Comparison of ENCODE assay signal across 8 cellular contexts in the genomic region with DNA sequence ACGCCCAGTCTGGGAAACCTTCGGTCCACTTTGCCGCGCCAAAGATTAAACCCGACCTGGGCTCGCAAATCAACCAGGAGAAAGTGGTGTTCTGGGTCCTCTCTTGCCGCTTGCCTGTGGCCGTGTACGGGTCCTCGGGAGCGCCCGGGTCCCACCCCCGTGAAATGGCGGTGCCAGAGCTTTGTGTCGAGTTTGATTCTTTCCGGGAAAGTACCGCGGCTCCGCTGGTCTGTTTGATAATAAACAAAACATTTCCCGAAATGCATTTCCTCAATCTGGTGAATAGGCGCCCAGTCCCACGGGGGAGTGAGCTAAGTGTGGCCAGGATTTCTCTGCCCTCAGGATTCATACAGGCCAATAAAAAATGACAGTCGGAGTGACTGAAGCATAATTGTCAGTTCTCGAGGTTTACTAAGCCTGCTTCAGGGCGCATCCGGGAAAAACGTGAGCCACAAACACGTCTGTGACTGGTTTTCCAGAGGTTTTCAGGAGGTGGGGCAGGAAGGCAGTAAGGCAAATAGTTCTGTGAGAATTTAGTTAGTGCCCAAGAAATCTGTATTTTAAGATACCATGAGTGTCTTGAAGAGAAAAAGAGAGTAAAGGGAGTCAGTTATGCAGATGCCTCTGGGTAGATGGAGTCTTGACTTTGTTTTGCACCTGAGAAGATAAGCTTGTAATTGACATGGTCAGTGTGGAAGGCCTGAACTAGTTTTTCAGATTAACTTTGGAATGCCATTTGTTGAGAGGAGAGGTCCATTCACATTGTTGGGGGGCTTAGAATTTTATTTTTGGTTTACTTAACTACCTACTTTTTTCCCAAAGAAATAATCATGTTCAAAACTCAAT. TPM values are rescaled to one million over a fixed set of nuclear protein-coding genes. Genes with fewer than 3 reads are reported as not detected.
A peak's percentile ranks its signal among the peaks of the same experiment; 100 is the strongest.
DNase-seq lines count a peak whose midpoint lies in the region; ATAC-seq and TF ChIP-seq lines count a peak whose summit lies in the region.

No MANE protein-coding gene starts in this region.

- TF ChIP-seq CTCF in WTC11 (IDR thresholded peaks at IDR 0.05), result no peak

- H3K36me3 Mint-ChIP-seq in WTC11, result peaks cover 6% of the 10 kb centered on the region; the same call in 1 of the 2 replicates

- H3K27me3 Mint-ChIP-seq in WTC11 (ENCODE audit: low read depth), result no peaks in the 10 kb centered on the region

- H3K27ac Mint-ChIP-seq in WTC11, result no peak overlapping the region

- DNase-seq in NCI-H1436 (lab: John Stamatoyannopoulos, UW), result peak; percentile 56
- no peak for DNase-seq in NCI-H1436 treated with DMSO at 0.1 percent for 48 hours (lab: John Stamatoyannopoulos, UW)
- peak; percentile 78 to 91 (median 88) for DNase-seq in NCI-H1417 (lab: John Stamatoyannopoulos, UW)
- no peak for DNase-seq in WTC11 (ENCODE audit: low spot score)
- DNase-seq in cerebellum (ENCODE audit: low spot score), result peak; percentile 52
- peak; percentile 86 for DNase-seq in left kidney (ENCODE audit: low read depth, low spot score)
- peak; percentile 71 to 76 for DNase-seq in stimulated activated CD4-positive, alpha-beta T cell treated with anti-CD3 and anti-CD28 coated beads, Interleukin-2, amount 100 ng/mL, for 24 hours

- peaks cover 5% of the 10 kb centered on the region for H3K9me3 Mint-ChIP-seq in WTC11

- POLR2A ChIA-PET in WTC11 (lab: Charles Lee), result interaction anchor here (0.6 to 2.0 kb wide), 8 partner anchors 26 to 94 kb away, joined by 3 to 17 read pairs (median 4); a partner anchor contains a TSS

- ATAC-seq in HG02678 (IDR thresholded peaks at IDR 0.05; ENCODE audit: unreplicated experiment) (peak; percentile 25), WTC11 (no peak)

- CTCF ChIA-PET in WTC11 (lab: Charles Lee), result interaction anchor here (0.6 to 2.1 kb wide), 9 partner anchors 23 to 300 kb away, joined by 3 to 26 read pairs (median 5); a partner anchor contains a TSS

- H3K4me3 Mint-ChIP-seq in WTC11, result no peak overlapping the region

- H3K4me1 Mint-ChIP-seq in WTC11, result no peaks in the 10 kb centered on the region

TF ChIP-seq in WTC11, 78 proteins besides CTCF, POLR2A, EP300 and RAD21:
- TF ChIP-seq PRRX2 (CRISPR knock-in tag; IDR thresholded peaks at IDR 0.05) (0 out of 2 replicates have a peak, but pooled peaks have one; percentile 2), GABPB1 (CRISPR knock-in tag; IDR thresholded peaks at IDR 0.05) (0 out of 2 replicates have a peak, but pooled peaks have one; percentile 15)
- TF ChIP-seq, protein P1, sequence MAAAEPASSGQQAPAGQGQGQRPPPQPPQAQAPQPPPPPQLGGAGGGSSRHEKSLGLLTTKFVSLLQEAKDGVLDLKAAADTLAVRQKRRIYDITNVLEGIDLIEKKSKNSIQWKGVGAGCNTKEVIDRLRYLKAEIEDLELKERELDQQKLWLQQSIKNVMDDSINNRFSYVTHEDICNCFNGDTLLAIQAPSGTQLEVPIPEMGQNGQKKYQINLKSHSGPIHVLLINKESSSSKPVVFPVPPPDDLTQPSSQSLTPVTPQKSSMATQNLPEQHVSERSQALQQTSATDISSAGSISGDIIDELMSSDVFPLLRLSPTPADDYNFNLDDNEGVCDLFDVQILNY (CRISPR knock-in tag; IDR thresholded peaks at IDR 0.05), result no peak

RNA-seq across cellular contexts. Expression of a gene that starts 0.7 kb away (rescaled TPM):
- total RNA-seq in WTC11 (2021) (12.2 to 14.6 TPM (median 13.2 TPM) in 3 replicates), cerebellum (41.1 TPM)

RNA-seq across cellular contexts. Expression of a gene that starts 59.3 kb away (rescaled TPM):
- total RNA-seq in WTC11 (2021) (3.7 to 5.1 TPM (median 4.1 TPM) in 3 replicates), cerebellum (9.9 TPM)

Comparison
In these comparisons a context has a peak if more than half of its experiments do, and no peak if none do; other contexts are left out.
1. DNase-seq: peak in NCI-H1436 (single experiment), NCI-H1417 (3 of 3), cerebellum (single experiment), left kidney (single experiment) and stimulated activated CD4-positive, alpha-beta T cell treated with anti-CD3 and anti-CD28 coated beads, Interleukin-2, amount 100 ng/mL, for 24 hours (2 of 2); none in NCI-H1436 treated with DMSO at 0.1 percent for 48 hours (single experiment) and WTC11 (single experiment).